In genomic region chr14:55614304-55614703, GRCh38 we compare ENCODE assay signal across 19 cellular contexts.
"Had no signal": no experiment of that assay in that cellular context is flagged by ENCODE, and none has a peak within 500 bp of the region (broad histone marks: within the 10 kb centered on the region; RNA-seq: fewer than 3 reads in every experiment).

No MANE protein-coding gene starts in this region.

- H3K27me3 ChIP-seq: esophagus squamous epithelium, gastroesophageal sphincter, hepatocyte, neutrophil had no signal

- ATAC-seq: effector memory CD8-positive, alpha-beta T cell; gastroesophageal sphincter; left cardiac atrium; lower lobe of right lung; right cardiac atrium had no signal

- H3K27ac Mint-ChIP-seq: dendritic cell treated with granulocyte-macrophage colony-stimulating factor and Interleukin-4, amounts not matched to agents 40 ng/mL and 50 ng/mL, for 4 days had no signal

- H3K27me3 Mint-ChIP-seq: dendritic cell treated with granulocyte-macrophage colony-stimulating factor and Interleukin-4, amounts not matched to agents 40 ng/mL and 50 ng/mL, for 4 days; effector memory CD8-positive, alpha-beta T cell; naive B cell had no signal

- H3K27ac ChIP-seq: esophagus squamous epithelium, gastroesophageal sphincter, hepatocyte, left ventricle myocardium inferior, lower lobe of right lung, neutrophil had no signal

- H3K9me3 ChIP-seq: esophagus squamous epithelium, gastroesophageal sphincter, left ventricle myocardium inferior, lower lobe of right lung, neutrophil had no signal

- H3K4me3 Mint-ChIP-seq: dendritic cell treated with granulocyte-macrophage colony-stimulating factor and Interleukin-4, amounts not matched to agents 40 ng/mL and 50 ng/mL, for 4 days; effector memory CD8-positive, alpha-beta T cell; naive B cell had no signal

- H3K9me3 Mint-ChIP-seq: dendritic cell treated with granulocyte-macrophage colony-stimulating factor and Interleukin-4, amounts not matched to agents 40 ng/mL and 50 ng/mL, for 4 days; effector memory CD8-positive, alpha-beta T cell had no signal

- DNase-seq: effector memory CD8-positive, alpha-beta T cell; esophagus squamous epithelium; foreskin fibroblast; head of caudate nucleus; kidney; left cardiac atrium; left ventricle myocardium inferior; lower lobe of right lung; mesendoderm; naive B cell; right cardiac atrium; stimulated activated CD4-positive, alpha-beta T cell treated with anti-CD3 and anti-CD28 coated beads, Interleukin-2, amount 100 ng/mL, for 48 hours; stimulated activated naive CD4-positive, alpha-beta T cell treated with Interleukin-2 at 50 U/mL for 16 hours; trophoblast cell had no signal

- H3K4me3 ChIP-seq: esophagus squamous epithelium, gastroesophageal sphincter, hepatocyte, left ventricle myocardium inferior, lower lobe of right lung, smooth muscle cell had no signal
